Comparison of ENCODE assay signal across 16 cellular contexts in the genomic region with DNA sequence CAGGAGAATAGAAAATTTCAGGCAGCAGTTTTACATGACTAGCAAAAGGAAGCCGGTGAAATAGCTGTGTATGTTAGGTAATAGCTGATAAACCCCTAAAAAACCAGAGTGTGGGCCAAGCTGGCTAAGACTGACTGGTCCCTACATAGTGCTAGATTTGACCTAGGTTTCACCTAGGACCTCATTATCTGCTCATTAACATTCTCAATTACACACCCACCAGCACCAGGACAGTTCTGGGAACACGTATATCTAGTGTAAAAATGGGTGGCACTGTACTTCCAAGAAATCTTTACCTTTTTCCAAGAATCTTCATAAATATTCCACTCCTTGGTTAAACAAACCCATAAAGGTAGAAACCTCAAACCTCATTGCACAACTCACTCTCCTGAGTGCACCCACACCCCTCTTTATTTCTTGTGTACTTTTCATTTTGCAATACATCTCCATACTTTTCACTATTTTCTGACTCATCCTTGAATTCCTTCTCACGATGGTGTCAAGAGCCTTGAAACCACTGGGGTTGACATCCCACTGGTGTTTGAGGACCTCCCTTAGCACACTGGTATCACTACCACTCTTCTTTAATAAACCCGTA.
A peak's percentile ranks its signal among the peaks of the same experiment; 100 is the strongest.
DNase-seq lines count a peak whose midpoint lies in the region; ATAC-seq, FAIRE-seq and TF ChIP-seq lines count a peak whose summit lies in the region.
"Had no signal": no experiment of that assay in that cellular context is flagged by ENCODE, and none has a peak within 500 bp of the region (broad histone marks: within the 10 kb centered on the region; RNA-seq: fewer than 3 reads in every experiment).

No MANE protein-coding gene starts in this region.

- no peaks in the 10 kb centered on the region for H3K36me3 Mint-ChIP-seq in neural progenitor cell

- peak; percentile 57 for FAIRE-seq in H54 (lab: Jason Lieb, UNC)

- H3K4me1 ChIP-seq in adipocyte (ENCODE audit: control insufficient read depth, insufficient read depth, low read length): no peaks in the 10 kb centered on the region
- H3K4me1 ChIP-seq in fibroblast of lung (ENCODE audit: control insufficient read depth, extremely low read depth, insufficient read depth, low read length): no peaks in the 10 kb centered on the region
- H3K4me1 ChIP-seq in A673 (ENCODE audit: insufficient read depth, low read length, poor library complexity, severe bottlenecking): no peaks in the 10 kb centered on the region
- no peaks in the 10 kb centered on the region for H3K4me1 ChIP-seq in neural progenitor cell
- H3K4me1 ChIP-seq: BLaER1, Peyer's patch had no signal

- no peak overlapping the region for H3K4me3 Mint-ChIP-seq in neural progenitor cell

- H4K20me1 ChIP-seq in fibroblast of lung (ENCODE audit: control insufficient read depth, extremely low read depth, insufficient read depth, low read length) (no peaks in the 10 kb centered on the region), neural progenitor cell (ENCODE audit: low read depth) (no peaks in the 10 kb centered on the region)
- H4K20me1 ChIP-seq: BLaER1 had no signal

- H3K4me1 Mint-ChIP-seq in neural progenitor cell: no peaks in the 10 kb centered on the region

- H3K36me3 ChIP-seq in adipocyte (ENCODE audit: control insufficient read depth, insufficient read depth, low read length, severe bottlenecking) (no peaks in the 10 kb centered on the region), fibroblast of lung (ENCODE audit: control insufficient read depth, insufficient read depth, low read length) (no peaks in the 10 kb centered on the region), A673 (ENCODE audit: insufficient read depth, low read length, poor library complexity, severe bottlenecking) (no peaks in the 10 kb centered on the region), neural progenitor cell (no peaks in the 10 kb centered on the region)
- H3K36me3 ChIP-seq: BLaER1, Peyer's patch had no signal

- H3K79me2 ChIP-seq in fibroblast of lung (ENCODE audit: control insufficient read depth, insufficient read depth, low read length) (no peaks in the 10 kb centered on the region), neural progenitor cell (ENCODE audit: low read depth) (no peaks in the 10 kb centered on the region)

- CTCF ChIA-PET in A673 (lab: Charles Lee): no interaction called here

- H3K9me3 Mint-ChIP-seq in neural progenitor cell: no peaks in the 10 kb centered on the region

- H3K9me3 ChIP-seq in adipocyte (ENCODE audit: control insufficient read depth, low read length) (no peaks in the 10 kb centered on the region), fibroblast of lung (ENCODE audit: control insufficient read depth, insufficient read depth, low read depth, low read length) (no peaks in the 10 kb centered on the region), A673 (ENCODE audit: low read depth, low read length, poor library complexity, severe bottlenecking) (no peaks in the 10 kb centered on the region), neural progenitor cell (ENCODE audit: low read depth) (no peaks in the 10 kb centered on the region)
- H3K9me3 ChIP-seq: Peyer's patch had no signal

- BruUV-seq in A673 (replicated peaks; lab: Mats Ljungman, UMichigan): no TSS peak

- no peak overlapping the region for H3K4me2 ChIP-seq in fibroblast of lung (ENCODE audit: extremely low read depth, insufficient read depth, low read length)
- H3K4me2 ChIP-seq in neural progenitor cell: no peak overlapping the region
- H3K4me2 ChIP-seq: BLaER1 had no signal

- H3F3A ChIP-seq in neural progenitor cell (ENCODE audit: low read depth): no peaks in the 10 kb centered on the region

- TF ChIP-seq POLR2A in H54 (IDR thresholded peaks at IDR 0.05; ENCODE audit: low read depth, low read length): no peak

- H3K27me3 Mint-ChIP-seq in neural progenitor cell (ENCODE audit: insufficient read depth, low read depth): no peaks in the 10 kb centered on the region

- no peak overlapping the region for H3K4me3 ChIP-seq in adipocyte (ENCODE audit: low read length)
- H3K4me3 ChIP-seq in fibroblast of lung (replicated peaks in 1 of 4; ENCODE audit: control extremely low read depth in 1 of 4, insufficient read depth in 1 of 4, low read depth in 3 of 4, low read length in 4 of 4): no peak overlapping the region
- no peak overlapping the region for H3K4me3 ChIP-seq in A673 (ENCODE audit: low read depth, low read length, poor library complexity, severe bottlenecking)
- H3K4me3 ChIP-seq in neural progenitor cell: no peak overlapping the region
- H3K4me3 ChIP-seq: BLaER1, Peyer's patch had no signal

- H3K9ac ChIP-seq in adipocyte (ENCODE audit: low read length) (no peak overlapping the region), fibroblast of lung (ENCODE audit: insufficient read depth, low read length) (no peak overlapping the region), neural progenitor cell (no peak overlapping the region)
- H3K9ac ChIP-seq: BLaER1 had no signal

- no peaks in the 10 kb centered on the region for H3K27me3 ChIP-seq in adipocyte (replicated peaks; ENCODE audit: control insufficient read depth, insufficient read depth, low read length)
- no peaks in the 10 kb centered on the region for H3K27me3 ChIP-seq in fibroblast of lung (ENCODE audit: control insufficient read depth, insufficient read depth, low read length)
- no peaks in the 10 kb centered on the region for H3K27me3 ChIP-seq in A673 (replicated peaks; ENCODE audit: insufficient read depth, low read depth, low read length, poor library complexity)
- no peaks in the 10 kb centered on the region for H3K27me3 ChIP-seq in neural progenitor cell
- H3K27me3 ChIP-seq: BLaER1, Peyer's patch had no signal

- H3K27ac ChIP-seq in fibroblast of lung (ENCODE audit: insufficient read depth, low read length) (no peak overlapping the region), A673 (ENCODE audit: low read depth, low read length, poor library complexity, severe bottlenecking) (no peak overlapping the region), neural progenitor cell (no peak overlapping the region)
- H3K27ac ChIP-seq: BLaER1, HL-60, Peyer's patch had no signal

- POLR2A ChIA-PET in A673 (lab: Charles Lee; ENCODE audit: low non-redundant PET): no interaction called here

- no peak for TF ChIP-seq CTCF in fibroblast of lung (conservative IDR thresholded peaks at IDR 0.05 in 1 of 2, IDR thresholded peaks at IDR 0.05 in 1 of 2; ENCODE audit: low read depth in 1 of 2, low read length in 2 of 2)
- no peak for TF ChIP-seq CTCF in A673 (conservative IDR thresholded peaks at IDR 0.05; ENCODE audit: low read depth, low read length)
- no peak for TF ChIP-seq CTCF in neural progenitor cell (IDR thresholded peaks at IDR 0.05)

- no peak overlapping the region for H3K27ac Mint-ChIP-seq in neural progenitor cell

- ATAC-seq in HG03196 (IDR thresholded peaks at IDR 0.05; ENCODE audit: unreplicated experiment): no peak
- no peak for ATAC-seq in HG02870 (IDR thresholded peaks at IDR 0.05; ENCODE audit: unreplicated experiment)

- intact Hi-C loops in A673 (cut with micrococcal nuclease; ENCODE audit: unreplicated experiment): no loop called here

- H2AFZ ChIP-seq in fibroblast of lung (ENCODE audit: low read length): no peak overlapping the region
- no peak overlapping the region for H2AFZ ChIP-seq in neural progenitor cell (replicated peaks)

- DNase-seq in H54 (ENCODE audit: insufficient read length, low spot score) (no peak), adipocyte (ENCODE audit: low read depth) (peak; percentile 19), fibroblast of lung (ENCODE audit: low read depth in 2 of 2) (peak; percentile 6 to 10), renal cortical epithelial cell (ENCODE audit: low read depth) (peak; percentile 60), A673 (ENCODE audit: low spot score) (no peak), neural progenitor cell (ENCODE audit: low spot score) (no peak)
- DNase-seq: EL, KG1, NCI-H1092, NCI-H345, Peyer's patch, SIG-M5 had no signal

Comparison
In these comparisons a context has a peak if more than half of its experiments do, and no peak if none do; other contexts are left out.
1. DNase-seq: peak in adipocyte (single experiment), fibroblast of lung (2 of 2) and renal cortical epithelial cell (single experiment); none in H54 (single experiment), A673 (single experiment) and neural progenitor cell (single experiment).